8 cellular contexts compared by ENCODE assay signal in the genomic region with DNA sequence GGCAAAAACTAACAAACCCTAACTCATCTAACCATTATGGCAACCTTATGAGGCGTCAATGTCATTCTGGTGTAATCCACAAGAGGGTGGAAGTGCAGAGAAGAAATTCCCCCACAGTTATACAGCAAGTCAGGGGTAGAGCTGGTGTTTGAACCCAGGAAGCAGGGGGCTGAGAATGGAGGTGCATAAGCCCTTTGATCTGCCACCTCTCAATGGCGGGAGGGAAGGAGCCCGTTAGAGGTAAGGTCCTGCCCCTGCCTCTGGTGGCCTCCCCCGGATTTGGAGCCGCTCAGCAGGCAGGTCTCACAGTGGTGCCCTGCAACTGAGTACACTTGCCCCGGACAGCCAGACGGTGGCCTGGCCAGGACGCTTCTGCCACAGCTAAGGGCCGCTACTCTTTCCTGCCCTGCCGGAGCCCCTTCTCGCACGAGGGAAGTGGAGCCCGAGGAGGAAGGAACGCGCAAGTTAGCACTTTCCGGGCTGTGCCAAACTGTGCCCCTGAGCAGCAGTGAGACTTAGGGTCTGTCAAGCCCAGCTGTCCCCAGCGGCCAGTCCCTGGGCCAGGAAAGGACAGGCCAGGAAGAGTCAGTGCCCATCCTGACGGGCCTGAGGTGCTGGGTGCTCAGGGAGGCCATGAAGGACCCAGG. TPM values are rescaled to one million over a fixed set of nuclear protein-coding genes. Genes with fewer than 3 reads are reported as not detected.
DNase-seq lines count a peak whose midpoint lies in the region; ATAC-seq and TF ChIP-seq lines count a peak whose summit lies in the region.

No MANE protein-coding gene starts in this region.

- H3K36me3 Mint-ChIP-seq in activated naive CD8-positive, alpha-beta T cell treated with anti-CD3 and anti-CD28 coated beads, Interleukin-2, amount 10 ng/mL, durations not matched to agents 7 days and 5 days, result no peaks in the 10 kb centered on the region

- peak overlapping the region; percentile 88 for H3K27ac Mint-ChIP-seq in activated naive CD8-positive, alpha-beta T cell treated with anti-CD3 and anti-CD28 coated beads, Interleukin-2, amount 10 ng/mL, durations not matched to agents 7 days and 5 days

- in situ Hi-C loops in KBM-7 (cut with MboI; ENCODE audit: low pct_unique_long_range_greater_than_20kb, low sequenced_read_pairs), result no loop called here

- no peaks in the 10 kb centered on the region for H3K9me3 Mint-ChIP-seq in activated naive CD8-positive, alpha-beta T cell treated with anti-CD3 and anti-CD28 coated beads, Interleukin-2, amount 10 ng/mL, durations not matched to agents 7 days and 5 days

- peaks cover 53% of the 10 kb centered on the region for H3K4me1 ChIP-seq in lower lobe of right lung

- H3K4me1 Mint-ChIP-seq in activated naive CD8-positive, alpha-beta T cell treated with anti-CD3 and anti-CD28 coated beads, Interleukin-2, amount 10 ng/mL, durations not matched to agents 7 days and 5 days, result peaks cover 50% of the 10 kb centered on the region

- peak overlapping the region; percentile 76 for H3K27ac ChIP-seq in lower lobe of right lung

- no peaks in the 10 kb centered on the region for H3K36me3 ChIP-seq in lower lobe of right lung

- POLR2A ChIA-PET in activated naive CD8-positive, alpha-beta T cell treated with anti-CD3 and anti-CD28 coated beads, Interleukin-2, amount 10 ng/mL, durations not matched to agents 7 days and 5 days (lab: Charles Lee), result interaction anchor here (0.7 to 3.6 kb wide), 19 partner anchors 14 to 530 kb away, joined by 3 to 32 read pairs (median 4); a partner anchor contains a TSS

- ATAC-seq in activated naive CD8-positive, alpha-beta T cell treated with anti-CD3 and anti-CD28 coated beads, Interleukin-2, amount 10 ng/mL, durations not matched to agents 7 days and 5 days (ENCODE audit: low read depth), result peak; percentile 81
- ATAC-seq in lower lobe of right lung (peak in 1 of 2 donors; percentile 22), HG03045 (IDR thresholded peaks at IDR 0.05; ENCODE audit: unreplicated experiment) (no peak)

- no peaks in the 10 kb centered on the region for H3K9me3 ChIP-seq in lower lobe of right lung

- intact Hi-C loops in lower lobe of right lung (cut with DNase I), result no loop called here

- H3K4me3 Mint-ChIP-seq in activated naive CD8-positive, alpha-beta T cell treated with anti-CD3 and anti-CD28 coated beads, Interleukin-2, amount 10 ng/mL, durations not matched to agents 7 days and 5 days, result peak overlapping the region; percentile 59

- TF ChIP-seq CTCF in lower lobe of right lung (IDR thresholded peaks at IDR 0.05), result peak; percentile 15

- no peak overlapping the region for H3K4me3 ChIP-seq in lower lobe of right lung

- H3K27me3 ChIP-seq in lower lobe of right lung (ENCODE audit: low read depth), result peaks cover 3% of the 10 kb centered on the region

- peak; percentile 47 for DNase-seq in CD1c-positive myeloid dendritic cell (ENCODE audit: extremely low spot score)
- peak; percentile 48 for DNase-seq in KBM-7
- DNase-seq in activated naive CD8-positive, alpha-beta T cell treated with anti-CD3 and anti-CD28 coated beads, Interleukin-2, amount 10 ng/mL, durations not matched to agents 7 days and 5 days, result peak; percentile 69
- DNase-seq in lower lobe of right lung, result no peak
- DNase-seq in NCI-H2227 (lab: John Stamatoyannopoulos, UW; ENCODE audit: unreplicated experiment), result no peak
- DNase-seq in C1 segment of cervical spinal cord (lab: John Stamatoyannopoulos, UW), result no peak
- DNase-seq in stimulated activated CD4-positive, alpha-beta T cell treated with anti-CD3 and anti-CD28 coated beads, Interleukin-1b, Interleukin-23, amount 100 ng/mL, for 48 hours, result no peak

- no peaks in the 10 kb centered on the region for H3K27me3 Mint-ChIP-seq in activated naive CD8-positive, alpha-beta T cell treated with anti-CD3 and anti-CD28 coated beads, Interleukin-2, amount 10 ng/mL, durations not matched to agents 7 days and 5 days

RNA-seq across cellular contexts. Expression of a gene that starts 1.1 kb away (rescaled TPM):
- 10 to 100 TPM; 28.0 to 31.2 TPM for total RNA-seq in activated naive CD8-positive, alpha-beta T cell treated with anti-CD3 and anti-CD28 coated beads, Interleukin-2, amount 10 ng/mL, durations not matched to agents 7 days and 5 days
- total RNA-seq in lower lobe of right lung, result 2.8 TPM

RNA-seq across cellular contexts. Expression of a gene that starts 26.4 kb away (rescaled TPM):
- 1 to 10 TPM; 1.4 to 3.1 TPM for total RNA-seq in activated naive CD8-positive, alpha-beta T cell treated with anti-CD3 and anti-CD28 coated beads, Interleukin-2, amount 10 ng/mL, durations not matched to agents 7 days and 5 days
- total RNA-seq in lower lobe of right lung, result 0.95 TPM

RNA-seq across cellular contexts. Expression of a gene that starts 53.0 kb away (rescaled TPM):
- total RNA-seq in activated naive CD8-positive, alpha-beta T cell treated with anti-CD3 and anti-CD28 coated beads, Interleukin-2, amount 10 ng/mL, durations not matched to agents 7 days and 5 days, result under 1 TPM in 1 of 2 experiments, not detected in 1; 0.31 TPM
- 61.2 TPM for total RNA-seq in lower lobe of right lung

Comparison
In these comparisons a context has a peak if more than half of its experiments do, and no peak if none do; other contexts are left out.
1. DNase-seq: peak in CD1c-positive myeloid dendritic cell (single experiment), KBM-7 (single experiment) and activated naive CD8-positive, alpha-beta T cell treated with anti-CD3 and anti-CD28 coated beads, Interleukin-2, amount 10 ng/mL, durations not matched to agents 7 days and 5 days (single experiment); none in lower lobe of right lung (single experiment), NCI-H2227 (single experiment), C1 segment of cervical spinal cord (0 of 14) and stimulated activated CD4-positive, alpha-beta T cell treated with anti-CD3 and anti-CD28 coated beads, Interleukin-1b, Interleukin-23, amount 100 ng/mL, for 48 hours (single experiment).
2. RNA of a gene that starts 53.0 kb away (total RNA-seq): 61.2 TPM in lower lobe of right lung (single experiment); 0.31 TPM in activated naive CD8-positive, alpha-beta T cell treated with anti-CD3 and anti-CD28 coated beads, Interleukin-2, amount 10 ng/mL, durations not matched to agents 7 days and 5 days; every median in the first group is over 10 times any median in the second.